In genomic region chr6:143294265-143294664, GRCh38 we compare ENCODE assay signal across 34 cellular contexts.
"Had no signal": no experiment of that assay in that cellular context is flagged by ENCODE, and none has a peak within 500 bp of the region (broad histone marks: within the 10 kb centered on the region; RNA-seq: fewer than 3 reads in every experiment).

No MANE protein-coding gene starts in this region.

- DNase-seq: activated effector memory CD4-positive, alpha-beta T cell treated with anti-CD3 and anti-CD28 coated beads, Interleukin-2, amount 50 U/mL, for 16 hours; activated effector memory CD4-positive, alpha-beta T cell treated with Interleukin-2 at 50 U/mL for 16 hours; activated gamma-delta T cell; activated gamma-delta T cell treated with Interleukin-2 at 50 U/mL for 16 hours; activated naive CD4-positive, alpha-beta T cell; activated naive CD4-positive, alpha-beta T cell treated with anti-CD3 and anti-CD28 coated beads for 36 hours; activated naive CD4-positive, alpha-beta T cell treated with anti-CD3 and anti-CD28 coated beads, Interleukin-2, amount 10 ng/mL, durations not matched to agents 7 days and 5 days; activated naive CD4-positive, alpha-beta T cell treated with anti-CD3 and anti-CD28 coated beads, Interleukin-2, amount 50 U/mL, for 16 hours; activated naive CD4-positive, alpha-beta T cell treated with Interleukin-2 at 50 U/mL for 16 hours; activated naive CD8-positive, alpha-beta T cell treated with anti-CD3 and anti-CD28 coated beads for 36 hours; activated naive CD8-positive, alpha-beta T cell treated with anti-CD3 and anti-CD28 coated beads, Interleukin-2, amount 10 ng/mL, durations not matched to agents 7 days and 5 days; activated naive CD8-positive, alpha-beta T cell treated with anti-CD3 and anti-CD28 coated beads, Interleukin-2, amount 50 U/mL, for 24 hours; activated T-cell treated with anti-CD3 and anti-CD28 coated beads, Interleukin-2, amount 50 U/mL, for 1 hour; activated T-cell treated with anti-CD3 and anti-CD28 coated beads, Interleukin-2, amount 50 U/mL, for 24 hours; activated T-cell treated with anti-CD3 and anti-CD28 coated beads, Interleukin-2, amount 50 U/mL, for 4 hours; activated T-cell treated with anti-CD3 and anti-CD28 coated beads, Interleukin-2, amount 50 U/mL, for 48 hours; activated T-cell treated with anti-CD3 and anti-CD28 coated beads, Interleukin-2, amount 50 U/mL, for 72 hours; adrenal gland; amniotic stem cell; amygdala; anterior cingulate cortex; aorta; body of pancreas; brain microvascular endothelial cell; caudate nucleus; central memory CD4-positive, alpha-beta T cell; cerebellar nuclear complex had no signal

- H3K9me3 ChIP-seq: adrenal gland, ascending aorta, body of pancreas, breast epithelium had no signal

- H3K36me3 ChIP-seq: adrenal gland, ascending aorta, brain microvascular endothelial cell, breast epithelium, cardiac muscle cell had no signal

- H3K4me3 ChIP-seq: adrenal gland, ascending aorta, body of pancreas, breast epithelium, cardiac muscle cell had no signal

- H3K27ac ChIP-seq: adrenal gland, ascending aorta, body of pancreas, brain microvascular endothelial cell, breast epithelium, cardiac muscle cell had no signal

- FAIRE-seq: astrocyte, bronchial epithelial cell had no signal

- H3K27me3 ChIP-seq: adrenal gland, ascending aorta, body of pancreas, brain microvascular endothelial cell, breast epithelium, cardiac muscle cell had no signal

- ATAC-seq: activated naive CD4-positive, alpha-beta T cell treated with anti-CD3 and anti-CD28 coated beads, Interleukin-2, amount 50 U/mL, for 72 hours; activated naive CD8-positive, alpha-beta T cell treated with anti-CD3 and anti-CD28 coated beads, Interleukin-2, amount 50 U/mL, for 24 hours; activated T-cell treated with anti-CD3 and anti-CD28 coated beads, Interleukin-2, amount 50 U/mL, for 4 hours; activated T-cell treated with anti-CD3 and anti-CD28 coated beads, Interleukin-2, amount 50 U/mL, for 72 hours; activated T-helper 17 cell treated with anti-CD3 and anti-CD28 coated beads, Interleukin-2, amount 50 U/mL, for 72 hours; body of pancreas had no signal

- H3K4me1 ChIP-seq: adrenal gland, ascending aorta, body of pancreas, breast epithelium had no signal
